8 cellular contexts compared by ENCODE assay signal in genomic region chr3:155080692-155081091, GRCh38. TPM values are rescaled to one million over a fixed set of nuclear protein-coding genes. Genes with fewer than 3 reads are reported as not detected.
DNase-seq lines count a peak whose midpoint lies in the region; ATAC-seq, FAIRE-seq and TF ChIP-seq lines count a peak whose summit lies in the region.

No MANE protein-coding gene starts in this region.

- peak overlapping the region; percentile 96 for H3K4me3 ChIP-seq in HUES48 (ENCODE audit: low read depth, low read length)
- H3K4me3 ChIP-seq in WI38 (ENCODE audit: low read depth, low read length), result peak overlapping the region; percentile 85
- peak overlapping the region; percentile 73 for H3K4me3 ChIP-seq in iPS-11a (ENCODE audit: low read depth, low read length)
- peak overlapping the region in 1 of 2 donors; percentile 57 for H3K4me3 ChIP-seq in small intestine (ENCODE audit: low read depth in 1 of 2, low read length in 2 of 2)

- FAIRE-seq in small intestine (lab: Jason Lieb, UNC), result no peak

- WGBS in small intestine, 3 donors, result 8 to 21% (median 19%) methylated on average over 8 of the region's 8 CpGs

- H3K27me3 ChIP-seq in HUES48 (ENCODE audit: control insufficient read depth, insufficient read depth, low read length) (peaks cover 11% of the 10 kb centered on the region), small intestine (ENCODE audit: control insufficient read depth in 2 of 2, insufficient read depth in 2 of 2, low read length in 2 of 2) (peaks cover 0 to 11% of the 10 kb centered on the region in 2 donors)

- peak overlapping the region; percentile 56 for H3K9ac ChIP-seq in HUES48 (ENCODE audit: low read depth, low read length)

- DNase-seq in small intestine (peak; percentile 56), NCI-H82 (lab: John Stamatoyannopoulos, UW) (no peak), UCSD-AML1 (lab: John Stamatoyannopoulos, UW; ENCODE audit: unreplicated experiment) (no peak)
- DNase-seq in stimulated activated naive CD4-positive, alpha-beta T cell (lab: John Stamatoyannopoulos, UW), result no peak

- ATAC-seq in HG02571 (IDR thresholded peaks at IDR 0.05; ENCODE audit: unreplicated experiment), result no peak

- H3K36me3 ChIP-seq in HUES48 (ENCODE audit: control insufficient read depth, insufficient read depth, low read length), result peaks cover 12% of the 10 kb centered on the region; the same call in 1 of the 2 replicates
- peaks cover 0 to 3% of the 10 kb centered on the region in 2 donors for H3K36me3 ChIP-seq in small intestine (ENCODE audit: control insufficient read depth in 2 of 2, insufficient read depth in 2 of 2, low read length in 2 of 2)

- H3K9me3 ChIP-seq in HUES48 (ENCODE audit: control insufficient read depth, insufficient read depth, low read length), result no peaks in the 10 kb centered on the region
- H3K9me3 ChIP-seq in small intestine (ENCODE audit: control insufficient read depth, low read depth), result no peaks in the 10 kb centered on the region

- no peak overlapping the region for H3K27ac ChIP-seq in HUES48 (ENCODE audit: low read depth, low read length)
- peak overlapping the region; percentile 11 to 80 for H3K27ac ChIP-seq in small intestine (ENCODE audit: low read depth in 1 of 2, low read length in 1 of 2)

- no peak for TF ChIP-seq CTCF in WI38 (IDR thresholded peaks at IDR 0.05; ENCODE audit: low read depth, low read length)

- H3K4me1 ChIP-seq in HUES48 (ENCODE audit: control insufficient read depth, insufficient read depth, low read length) (peaks cover 14% of the 10 kb centered on the region; the same call in 1 of the 2 replicates), small intestine (ENCODE audit: control insufficient read depth in 2 of 2, insufficient read depth in 1 of 2, low read depth in 1 of 2, low read length in 1 of 2) (peaks cover 0 to 2% of the 10 kb centered on the region in 2 donors)

RNA-seq across cellular contexts. Expression of gene MME, which starts 0.6 kb away (rescaled TPM):
- polyA plus RNA-seq in small intestine, result 100 to 1,000 TPM in 2 of 3 donors, 10 to 100 TPM in 1; 62.1 to 206 (median 122) TPM
